Comparison of ENCODE assay signal across 13 cellular contexts in the genomic region with DNA sequence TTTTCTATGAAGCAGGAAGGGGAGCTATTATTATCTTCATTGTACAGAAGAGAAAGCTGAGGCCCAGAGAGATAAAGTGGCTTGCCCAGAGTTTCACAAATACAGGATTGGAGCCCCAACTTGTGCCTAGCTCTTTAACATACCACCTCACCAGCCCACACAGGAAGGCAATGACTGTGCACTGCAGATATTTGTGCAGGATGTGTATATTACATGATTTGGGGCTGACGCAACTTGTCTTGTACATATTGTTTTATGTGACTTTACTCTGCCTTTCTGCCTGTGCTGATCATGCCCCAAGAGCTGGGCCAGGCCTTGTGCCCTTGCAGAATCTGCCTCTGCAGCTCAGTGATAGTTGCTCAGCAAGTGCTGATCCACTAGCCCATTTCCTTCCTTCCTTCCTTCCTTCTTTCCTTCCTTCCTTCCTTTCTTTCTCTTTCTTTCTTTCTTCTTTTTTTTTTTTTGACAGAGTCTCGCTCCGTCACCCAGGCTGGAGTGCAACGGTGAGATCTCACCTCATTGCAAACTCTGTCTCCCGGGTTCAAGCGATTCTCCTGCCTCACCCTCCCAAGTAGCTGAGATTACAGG.
A peak's percentile ranks its signal among the peaks of the same experiment; 100 is the strongest.
DNase-seq lines count a peak whose midpoint lies in the region; ATAC-seq and TF ChIP-seq lines count a peak whose summit lies in the region.
"Had no signal": no experiment of that assay in that cellular context is flagged by ENCODE, and none has a peak within 500 bp of the region (broad histone marks: within the 10 kb centered on the region; RNA-seq: fewer than 3 reads in every experiment).

No MANE protein-coding gene starts in this region.

- H3K27ac ChIP-seq in RWPE2 (ENCODE audit: poor library complexity, severe bottlenecking): peak overlapping the region; percentile 70
- no peak overlapping the region for H3K27ac ChIP-seq in Peyer's patch
- H3K27ac ChIP-seq: colonic mucosa, pancreas, PC-9 had no signal

- no peak overlapping the region for H3K4me3 ChIP-seq in RWPE2 (ENCODE audit: severe bottlenecking)
- H3K4me3 ChIP-seq in epithelial cell of esophagus (ENCODE audit: low read length): no peak overlapping the region
- H3K4me3 ChIP-seq in Peyer's patch: no peak overlapping the region
- H3K4me3 ChIP-seq: colonic mucosa, pancreas, PC-9 had no signal

- ATAC-seq in RWPE2 (ENCODE audit: low read depth): peak; percentile 69
- ATAC-seq in stimulated activated naive CD8-positive, alpha-beta T cell treated with anti-CD3 and anti-CD28 coated beads, Interleukin-15, Interleukin-2, amounts not matched to agents 100 U/mL and 50 U/mL, for 24 hours: peak; percentile 67
- no peak for ATAC-seq in HG03457 (IDR thresholded peaks at IDR 0.05; ENCODE audit: unreplicated experiment)
- ATAC-seq: pancreas had no signal

- DNase-seq in activated T-cell treated with anti-CD3 and anti-CD28 coated beads for 48 hours (ENCODE audit: low read depth) (peak; percentile 15), activated T-cell treated with anti-CD3 and anti-CD28 coated beads for 4 hours (no peak), RWPE2 (ENCODE audit: low spot score) (no peak), epithelial cell of esophagus (ENCODE audit: low read depth) (peak; percentile 92), Peyer's patch (no peak), NCI-H1417 (lab: John Stamatoyannopoulos, UW) (no peak)
- DNase-seq in stimulated activated naive CD8-positive, alpha-beta T cell treated with anti-CD3 and anti-CD28 coated beads, Interleukin-15, Interleukin-2, amounts not matched to agents 100 U/mL and 50 U/mL, for 24 hours: no peak
- DNase-seq: C1 segment of cervical spinal cord, colonic mucosa, NCI-H1092, pancreas, PC-9 had no signal

- TF ChIP-seq POLR2A in Peyer's patch (IDR thresholded peaks at IDR 0.05): no peak

- H3K4me1 ChIP-seq in RWPE2 (ENCODE audit: insufficient read depth, poor library complexity, severe bottlenecking) (peaks cover 27% of the 10 kb centered on the region), Peyer's patch (no peaks in the 10 kb centered on the region)
- H3K4me1 ChIP-seq: colonic mucosa, pancreas had no signal

- TF ChIP-seq CTCF in RWPE2 (IDR thresholded peaks at IDR 0.05; ENCODE audit: poor library complexity, severe bottlenecking) (no peak), epithelial cell of esophagus (IDR thresholded peaks at IDR 0.05; ENCODE audit: insufficient read depth, low read depth, low read length, missing control alignments) (no peak), Peyer's patch (IDR thresholded peaks at IDR 0.05) (no peak)

- H3K36me3 ChIP-seq in RWPE2 (ENCODE audit: low read depth) (no peaks in the 10 kb centered on the region), Peyer's patch (no peaks in the 10 kb centered on the region)
- H3K36me3 ChIP-seq: colonic mucosa, pancreas had no signal

- no peaks in the 10 kb centered on the region for H3K27me3 ChIP-seq in RWPE2 (ENCODE audit: insufficient read depth, poor library complexity, severe bottlenecking)
- H3K27me3 ChIP-seq in Peyer's patch: no peaks in the 10 kb centered on the region
- H3K27me3 ChIP-seq: colonic mucosa had no signal

- H3K9me3 ChIP-seq in RWPE2 (ENCODE audit: severe bottlenecking) (no peaks in the 10 kb centered on the region), Peyer's patch (no peaks in the 10 kb centered on the region)
- H3K9me3 ChIP-seq: colonic mucosa, pancreas had no signal

Comparison
In these comparisons a context has a peak if more than half of its experiments do, and no peak if none do; other contexts are left out.
1. DNase-seq: peak in activated T-cell treated with anti-CD3 and anti-CD28 coated beads for 48 hours (single experiment) and epithelial cell of esophagus (single experiment); none in activated T-cell treated with anti-CD3 and anti-CD28 coated beads for 4 hours (single experiment), RWPE2 (single experiment), stimulated activated naive CD8-positive, alpha-beta T cell treated with anti-CD3 and anti-CD28 coated beads, Interleukin-15, Interleukin-2, amounts not matched to agents 100 U/mL and 50 U/mL, for 24 hours (single experiment), Peyer's patch (0 of 3) and NCI-H1417 (0 of 3).